ENCODE assay signal across 21 cellular contexts in genomic region chr5:2186472-2187015, GRCh38.
"Had no signal": no experiment of that assay in that cellular context is flagged by ENCODE, and none has a peak within 500 bp of the region (broad histone marks: within the 10 kb centered on the region; RNA-seq: fewer than 3 reads in every experiment).

No MANE protein-coding gene starts in this region.

- H3K4me3 Mint-ChIP-seq: activated naive CD4-positive, alpha-beta T cell treated with anti-CD3 and anti-CD28 coated beads for 36 hours; activated T-cell treated with anti-CD3 and anti-CD28 coated beads, Interleukin-2, amount 50 U/mL, for 4 hours; brain; central memory CD8-positive, alpha-beta T cell; neural crest cell; stimulated activated effector memory CD8-positive, alpha-beta T cell treated with anti-CD3 and anti-CD28 coated beads, Interleukin-12 subunit alpha, Interleukin-12 subunit beta, amount 100 ng/mL, for 72 hours; T-helper 2 cell treated with Interferon-gamma antibody and Interleukin-4, amounts not matched to agents 5 μg/mL and 100 μg/mL, for 36 hours had no signal

- H3K9me3 ChIP-seq: esophagus muscularis mucosa, ovary, SK-N-SH, testis had no signal

- H3K27ac Mint-ChIP-seq: activated naive CD4-positive, alpha-beta T cell treated with anti-CD3 and anti-CD28 coated beads for 36 hours; brain; stimulated activated effector memory CD8-positive, alpha-beta T cell treated with anti-CD3 and anti-CD28 coated beads, Interleukin-12 subunit alpha, Interleukin-12 subunit beta, amount 100 ng/mL, for 72 hours; T-helper 2 cell treated with Interferon-gamma antibody and Interleukin-4, amounts not matched to agents 5 μg/mL and 100 μg/mL, for 36 hours had no signal

- DNase-seq: activated CD4-positive, alpha-beta T cell treated with anti-CD3 and anti-CD28 coated beads, Interleukin-2, amount 50 U/mL, for 4 hours; activated naive CD4-positive, alpha-beta T cell treated with anti-CD3 and anti-CD28 coated beads for 36 hours; activated T-cell treated with anti-CD3 and anti-CD28 coated beads, Interleukin-2, amount 50 U/mL, for 4 hours; anterior cingulate cortex; cortex of kidney; effector CD4-positive, alpha-beta T cell; left cardiac atrium; SK-N-SH; stimulated activated CD4-positive, alpha-beta T cell treated with anti-CD3 and anti-CD28 coated beads, Interleukin-4, amount 100 ng/mL, for 24 hours; testis had no signal

- H3K27me3 ChIP-seq: ovary, testis had no signal

- H3K36me3 ChIP-seq: esophagus muscularis mucosa, ovary had no signal

- H3K36me3 Mint-ChIP-seq: brain; stimulated activated effector memory CD8-positive, alpha-beta T cell treated with anti-CD3 and anti-CD28 coated beads, Interleukin-12 subunit alpha, Interleukin-12 subunit beta, amount 100 ng/mL, for 72 hours had no signal

- H3K4me3 ChIP-seq: esophagus muscularis mucosa, ovary, smooth muscle cell, testis had no signal

- H3K9me3 Mint-ChIP-seq: activated naive CD4-positive, alpha-beta T cell treated with anti-CD3 and anti-CD28 coated beads for 36 hours; activated T-cell treated with anti-CD3 and anti-CD28 coated beads, Interleukin-2, amount 50 U/mL, for 4 hours; central memory CD8-positive, alpha-beta T cell; neural crest cell; stimulated activated effector memory CD8-positive, alpha-beta T cell treated with anti-CD3 and anti-CD28 coated beads, Interleukin-12 subunit alpha, Interleukin-12 subunit beta, amount 100 ng/mL, for 72 hours; T-helper 2 cell treated with Interferon-gamma antibody and Interleukin-4, amounts not matched to agents 5 μg/mL and 100 μg/mL, for 36 hours had no signal

- H3K27ac ChIP-seq: esophagus muscularis mucosa, ovary, testis had no signal

- FAIRE-seq: endothelial cell of umbilical vein, TTC549 had no signal

- H3K9ac ChIP-seq: SK-N-SH had no signal

- ATAC-seq: activated T-cell treated with anti-CD3 and anti-CD28 coated beads, Interleukin-2, amount 50 U/mL, for 4 hours; left cardiac atrium; sciatic nerve; stimulated activated effector memory CD8-positive, alpha-beta T cell treated with anti-CD3 and anti-CD28 coated beads, Interleukin-12 subunit alpha, Interleukin-12 subunit beta, amount 100 ng/mL, for 72 hours had no signal

- H3K4me1 Mint-ChIP-seq: central memory CD8-positive, alpha-beta T cell; stimulated activated effector memory CD8-positive, alpha-beta T cell treated with anti-CD3 and anti-CD28 coated beads, Interleukin-12 subunit alpha, Interleukin-12 subunit beta, amount 100 ng/mL, for 72 hours had no signal
